ENCODE assay signal across 26 cellular contexts in genomic region chr3:79639855-79640254, GRCh38.
"Had no signal": no experiment of that assay in that cellular context is flagged by ENCODE, and none has a peak within 500 bp of the region (broad histone marks: within the 10 kb centered on the region; RNA-seq: fewer than 3 reads in every experiment).

No MANE protein-coding gene starts in this region.

- H3K27ac ChIP-seq: colonic mucosa, epithelial cell of prostate, esophagus squamous epithelium, gastrocnemius medialis, heart right ventricle, left lung, lower lobe of right lung had no signal

- FAIRE-seq: endometrium, islet of Langerhans, keratinocyte had no signal

- H3K4me1 ChIP-seq: colonic mucosa, esophagus squamous epithelium, gastrocnemius medialis, heart right ventricle, left lung, lower lobe of right lung had no signal

- H3K36me3 ChIP-seq: colonic mucosa, esophagus squamous epithelium, gastrocnemius medialis, heart right ventricle, left lung, lower lobe of right lung had no signal

- H3K4me3 ChIP-seq: colonic mucosa, esophagus squamous epithelium, gastrocnemius medialis, heart right ventricle, left lung, lower lobe of right lung, mucosa of descending colon had no signal

- H3K9me3 ChIP-seq: colonic mucosa, esophagus squamous epithelium, gastrocnemius medialis, lower lobe of right lung had no signal

- H3K27me3 ChIP-seq: colonic mucosa, esophagus squamous epithelium, gastrocnemius medialis, heart right ventricle, left lung had no signal

- DNase-seq: colonic mucosa; cortex of kidney; effector CD8-positive, alpha-beta T cell; effector memory CD8-positive, alpha-beta T cell; endodermal cell; erythroblast; esophagus squamous epithelium; foreskin fibroblast; foreskin melanocyte; gastrocnemius medialis; glutamatergic neuron; head of caudate nucleus; heart right ventricle; hippocampal formation; left cardiac atrium; left lung; left ventricle myocardium superior; lower lobe of right lung; mesenchymal stem cell; mucosa of descending colon; naive B cell had no signal

- ATAC-seq: effector memory CD8-positive, alpha-beta T cell; esophagus mucosa; gastrocnemius medialis; heart right ventricle; left cardiac atrium; left lung; left ventricle myocardium superior; lower lobe of right lung; mucosa of descending colon had no signal
